In genomic region chr6:139044250-139044649, GRCh38 we compare ENCODE assay signal across 21 cellular contexts. TPM values are rescaled to one million over a fixed set of nuclear protein-coding genes. Genes with fewer than 3 reads are reported as not detected.
DNase-seq lines count a peak whose midpoint lies in the region; ATAC-seq, FAIRE-seq and TF ChIP-seq lines count a peak whose summit lies in the region.
"Had no signal": no experiment of that assay in that cellular context is flagged by ENCODE, and none has a peak within 500 bp of the region (broad histone marks: within the 10 kb centered on the region; RNA-seq: fewer than 3 reads in every experiment).

No MANE protein-coding gene starts in this region.

- CTCF ChIA-PET in HEK293 (lab: Yijun Ruan, JAX), result no interaction called here
- CTCF ChIA-PET in naive thymus-derived CD4-positive, alpha-beta T cell (lab: Charles Lee), result no interaction called here

- H3K36me3 Mint-ChIP-seq in CD4-positive, CD25-positive, alpha-beta regulatory T cell, result peaks cover 38% of the 10 kb centered on the region
- peaks cover 10 to 39% (median 31%) of the 10 kb centered on the region in 5 donors for H3K36me3 Mint-ChIP-seq in naive thymus-derived CD4-positive, alpha-beta T cell

- intact Hi-C loops in naive thymus-derived CD4-positive, alpha-beta T cell (cut with micrococcal nuclease), result no loop called here

- peaks cover 18% of the 10 kb centered on the region for H3K36me3 ChIP-seq in CD4-positive, CD25-positive, alpha-beta regulatory T cell (ENCODE audit: control insufficient read depth, insufficient read depth, low read length)
- H3K36me3 ChIP-seq in HEK293 (ENCODE audit: control insufficient read depth in 2 of 2, insufficient read depth in 1 of 2, low read length in 2 of 2) (peaks cover 0 to 35% of the 10 kb centered on the region in 2 experiments; a peak in 2 of 3 replicates), bronchial epithelial cell (ENCODE audit: control insufficient read depth, insufficient read depth, low read length) (peaks cover 3% of the 10 kb centered on the region)
- H3K36me3 ChIP-seq in naive thymus-derived CD4-positive, alpha-beta T cell (ENCODE audit: control insufficient read depth in 2 of 3, insufficient read depth in 3 of 3, low read length in 3 of 3), result peaks cover 4 to 26% (median 4%) of the 10 kb centered on the region in 3 experiments

- FAIRE-seq in bronchial epithelial cell (lab: Jason Lieb, UNC), result peak; percentile 40
- FAIRE-seq: A549, G401.6, GM19239, H54 had no signal

- no peak for ATAC-seq in CD4-positive, CD25-positive, alpha-beta regulatory T cell (ENCODE audit: low read depth in 2 of 2)
- ATAC-seq in naive thymus-derived CD4-positive, alpha-beta T cell, result no peak
- ATAC-seq: A549; CD8-positive, alpha-beta T cell; GM23338 had no signal

- H3K27me3 ChIP-seq in CD4-positive, CD25-positive, alpha-beta regulatory T cell (ENCODE audit: control insufficient read depth, insufficient read depth, low read length), result no peaks in the 10 kb centered on the region
- H3K27me3 ChIP-seq in bronchial epithelial cell (ENCODE audit: control insufficient read depth, insufficient read depth, low read length), result no peaks in the 10 kb centered on the region
- H3K27me3 ChIP-seq in naive thymus-derived CD4-positive, alpha-beta T cell (ENCODE audit: control insufficient read depth in 2 of 2, insufficient read depth in 2 of 2, low read length in 2 of 2), result no peaks in the 10 kb centered on the region

- no peaks in the 10 kb centered on the region for H3K9me3 Mint-ChIP-seq in CD4-positive, CD25-positive, alpha-beta regulatory T cell
- H3K9me3 Mint-ChIP-seq in naive thymus-derived CD4-positive, alpha-beta T cell, result peaks cover 0 to 1% (median 0%) of the 10 kb centered on the region in 11 donors
- H3K9me3 Mint-ChIP-seq: CD8-positive, alpha-beta T cell; GM23338 had no signal

- no peak for DNase-seq in CD4-positive, CD25-positive, alpha-beta regulatory T cell
- DNase-seq in bronchial epithelial cell (ENCODE audit: low read depth) (no peak), NCI-H2227 treated with DMSO at 0.1 percent for 48 hours (lab: John Stamatoyannopoulos, UW) (no peak), T-helper 9 cell (no peak)
- no peak for DNase-seq in naive thymus-derived CD4-positive, alpha-beta T cell
- no peak for DNase-seq in activated CD4-positive, alpha-beta T cell treated with anti-CD3 and anti-CD28 coated beads, Interleukin-2, amount 50 U/mL, for 48 hours
- DNase-seq: 8988T; ACHN; AML-193; C1 segment of cervical spinal cord; Caco-2; CD8-positive, alpha-beta T cell; DMS153; DND-41 had no signal

- no peak overlapping the region for H3K27ac ChIP-seq in CD4-positive, CD25-positive, alpha-beta regulatory T cell (ENCODE audit: insufficient read depth, low read length, poor library complexity, severe bottlenecking)
- no peak overlapping the region for H3K27ac ChIP-seq in HEK293 (ENCODE audit: extremely low read depth, low read depth, low read length)
- H3K27ac ChIP-seq in naive thymus-derived CD4-positive, alpha-beta T cell (ENCODE audit: low read depth, low read length), result no peak overlapping the region
- H3K27ac ChIP-seq: A549 had no signal

- no peak overlapping the region for H3K4me3 ChIP-seq in CD4-positive, CD25-positive, alpha-beta regulatory T cell (ENCODE audit: low read depth, low read length)
- H3K4me3 ChIP-seq in HEK293 (ENCODE audit: low read depth, low read length) (no peak overlapping the region), bronchial epithelial cell (ENCODE audit: low read depth, low read length) (no peak overlapping the region)
- no peak overlapping the region for H3K4me3 ChIP-seq in naive thymus-derived CD4-positive, alpha-beta T cell (ENCODE audit: low read length)
- H3K4me3 ChIP-seq: A549, GM23338, HAP-1 had no signal

- no peak overlapping the region for H3K4me3 Mint-ChIP-seq in CD4-positive, CD25-positive, alpha-beta regulatory T cell
- H3K4me3 Mint-ChIP-seq in naive thymus-derived CD4-positive, alpha-beta T cell, result no peak overlapping the region
- H3K4me3 Mint-ChIP-seq: CD8-positive, alpha-beta T cell; GM23338 had no signal

- peak overlapping the region in 2 of 3 donors; percentile 22 to 52 for H3K27ac Mint-ChIP-seq in CD4-positive, CD25-positive, alpha-beta regulatory T cell
- peak overlapping the region in 6 of 9 donors; percentile 8 to 82 (median 64) for H3K27ac Mint-ChIP-seq in naive thymus-derived CD4-positive, alpha-beta T cell
- H3K27ac Mint-ChIP-seq: CD8-positive, alpha-beta T cell; GM23338 had no signal

- peaks cover 4 to 12% (median 5%) of the 10 kb centered on the region in 4 donors for H3K4me1 Mint-ChIP-seq in CD4-positive, CD25-positive, alpha-beta regulatory T cell
- peaks cover 7 to 27% (median 20%) of the 10 kb centered on the region in 7 donors for H3K4me1 Mint-ChIP-seq in naive thymus-derived CD4-positive, alpha-beta T cell

- H3K27me3 Mint-ChIP-seq in CD4-positive, CD25-positive, alpha-beta regulatory T cell, result no peaks in the 10 kb centered on the region
- H3K27me3 Mint-ChIP-seq in naive thymus-derived CD4-positive, alpha-beta T cell, result no peaks in the 10 kb centered on the region

- POLR2A ChIA-PET in HEK293 (lab: Yijun Ruan, JAX), result no interaction called here
- POLR2A ChIA-PET in naive thymus-derived CD4-positive, alpha-beta T cell (lab: Charles Lee), result interaction anchor here (0.5 to 1.1 kb wide), 2 partner anchors 107 to 118 kb away, joined by 3 read pairs; no protein-coding TSS in a partner anchor

- no peaks in the 10 kb centered on the region for H3K4me1 ChIP-seq in CD4-positive, CD25-positive, alpha-beta regulatory T cell (ENCODE audit: control insufficient read depth, insufficient read depth, low read length, poor library complexity, severe bottlenecking)
- no peaks in the 10 kb centered on the region for H3K4me1 ChIP-seq in HEK293 (ENCODE audit: control insufficient read depth, insufficient read depth, low read length)
- H3K4me1 ChIP-seq in naive thymus-derived CD4-positive, alpha-beta T cell (ENCODE audit: control insufficient read depth in 2 of 2, insufficient read depth in 2 of 2, low read length in 2 of 2), result no peaks in the 10 kb centered on the region
- H3K4me1 ChIP-seq: A549, Caco-2, HAP-1 had no signal

- H3K9me3 ChIP-seq in CD4-positive, CD25-positive, alpha-beta regulatory T cell (ENCODE audit: control insufficient read depth in 2 of 2, low read length in 2 of 2), result no peaks in the 10 kb centered on the region
- H3K9me3 ChIP-seq in HEK293 (ENCODE audit: control insufficient read depth, insufficient read depth, low read depth, low read length), result no peaks in the 10 kb centered on the region
- no peaks in the 10 kb centered on the region for H3K9me3 ChIP-seq in naive thymus-derived CD4-positive, alpha-beta T cell (ENCODE audit: control insufficient read depth in 2 of 3, low read length in 3 of 3)
- H3K9me3 ChIP-seq: A549, Caco-2, HAP-1 had no signal

- TF ChIP-seq CTCF in HEK293 (tag by site-specific recombination; IDR thresholded peaks at IDR 0.05) (no peak), bronchial epithelial cell (IDR thresholded peaks at IDR 0.05; ENCODE audit: insufficient read depth, low read length, severe bottlenecking) (no peak)

TF ChIP-seq in HEK293, 187 proteins besides CTCF, POLR2A, EP300 and RAD21 (continues in another document):
- TF ChIP-seq ZSCAN4 (tag by site-specific recombination; IDR thresholded peaks at IDR 0.05) (no peak), BCL11A (tag by site-specific recombination; IDR thresholded peaks at IDR 0.05; ENCODE audit: low read depth) (no peak), ZBTB1 (tag by site-specific recombination; IDR thresholded peaks at IDR 0.05) (no peak), PATZ1 (tag by site-specific recombination; IDR thresholded peaks at IDR 0.05) (no peak), ZNF138 (tag by site-specific recombination; IDR thresholded peaks at IDR 0.05; ENCODE audit: borderline replicate concordance) (no peak)

RNA-seq across cellular contexts. Expression of gene ABRACL, which starts 15.7 kb away (rescaled TPM):
- 43.8 TPM for total RNA-seq in CD4-positive, CD25-positive, alpha-beta regulatory T cell
- polyA plus RNA-seq in CD4-positive, CD25-positive, alpha-beta regulatory T cell, result 100 to 1,000 TPM; 160 to 194 (median 172) TPM
- 39.2 and 43.4 TPM in 2 replicates for total RNA-seq in bronchial epithelial cell
- total RNA-seq in naive thymus-derived CD4-positive, alpha-beta T cell, result 100 to 1,000 TPM in 3 of 5 experiments, 10 to 100 TPM in 2; 39.5 to 137 (median 107) TPM
- polyA plus RNA-seq in naive thymus-derived CD4-positive, alpha-beta T cell, result 100 to 1,000 TPM; 183 to 216 TPM

RNA-seq across cellular contexts. Expression of gene REPS1, which starts 56.2 kb away (rescaled TPM):
- total RNA-seq in CD4-positive, CD25-positive, alpha-beta regulatory T cell, result 55.4 TPM
- 10 to 100 TPM; 16.1 to 25.8 (median 24.2) TPM for polyA plus RNA-seq in CD4-positive, CD25-positive, alpha-beta regulatory T cell
- 31.1 and 38.3 TPM in 2 replicates for total RNA-seq in bronchial epithelial cell
- total RNA-seq in naive thymus-derived CD4-positive, alpha-beta T cell, result 10 to 100 TPM; 55.9 to 74.6 (median 69.7) TPM
- polyA plus RNA-seq in naive thymus-derived CD4-positive, alpha-beta T cell, result 10 to 100 TPM; 24.7 to 48.2 TPM
